26 cellular contexts compared by ENCODE assay signal in genomic region chr6:96762599-96762998, GRCh38.
"Had no signal": no experiment of that assay in that cellular context is flagged by ENCODE, and none has a peak within 500 bp of the region (broad histone marks: within the 10 kb centered on the region; RNA-seq: fewer than 3 reads in every experiment).

No MANE protein-coding gene starts in this region.

- H3K27ac Mint-ChIP-seq: activated CD4-positive, alpha-beta memory T cell treated with anti-CD3 and anti-CD28 coated beads, Interleukin-2, amount 10 ng/mL, durations not matched to agents 7 days and 5 days; activated CD4-positive, alpha-beta T cell treated with anti-CD3 and anti-CD28 coated beads, Interleukin-2, amount 10 ng/mL, durations not matched to agents 7 days and 5 days; activated naive CD8-positive, alpha-beta T cell; activated T-helper 17 cell treated with anti-CD3 and anti-CD28 coated beads, Interleukin-2, amount 50 U/mL, for 72 hours; WTC11 had no signal

- H3K9me3 Mint-ChIP-seq: activated CD4-positive, alpha-beta memory T cell treated with anti-CD3 and anti-CD28 coated beads, Interleukin-2, amount 10 ng/mL, durations not matched to agents 7 days and 5 days; activated CD4-positive, alpha-beta T cell treated with anti-CD3 and anti-CD28 coated beads, Interleukin-2, amount 10 ng/mL, durations not matched to agents 7 days and 5 days; activated T-cell treated with anti-CD3 and anti-CD28 coated beads, Interleukin-2, amount 50 U/mL, for 4 hours; activated T-helper 17 cell treated with anti-CD3 and anti-CD28 coated beads, Interleukin-2, amount 50 U/mL, for 72 hours; WTC11 had no signal

- H3K36me3 ChIP-seq: cardiac muscle cell, colonic mucosa, esophagus squamous epithelium, gastroesophageal sphincter had no signal

- ATAC-seq: activated T-helper 17 cell treated with anti-CD3 and anti-CD28 coated beads, Interleukin-2, amount 50 U/mL, for 72 hours; body of pancreas; WTC11 had no signal

- H3K27ac ChIP-seq: body of pancreas, cardiac muscle cell, colonic mucosa, epithelial cell of prostate, esophagus squamous epithelium, gastroesophageal sphincter, VCaP had no signal

- H3K4me1 ChIP-seq: body of pancreas, colonic mucosa, esophagus squamous epithelium, gastroesophageal sphincter had no signal

- H3K4me1 Mint-ChIP-seq: activated CD4-positive, alpha-beta memory T cell treated with anti-CD3 and anti-CD28 coated beads, Interleukin-2, amount 10 ng/mL, durations not matched to agents 7 days and 5 days; activated CD4-positive, alpha-beta T cell treated with anti-CD3 and anti-CD28 coated beads, Interleukin-2, amount 10 ng/mL, durations not matched to agents 7 days and 5 days; activated T-helper 17 cell treated with anti-CD3 and anti-CD28 coated beads, Interleukin-2, amount 50 U/mL, for 72 hours had no signal

- H3K27me3 ChIP-seq: body of pancreas, cardiac muscle cell, colonic mucosa, esophagus squamous epithelium had no signal

- DNase-seq: activated CD4-positive, alpha-beta memory T cell treated with anti-CD3 and anti-CD28 coated beads, Interleukin-2, amount 10 ng/mL, durations not matched to agents 7 days and 5 days; activated CD4-positive, alpha-beta T cell treated with anti-CD3 and anti-CD28 coated beads for 1 hour; activated CD4-positive, alpha-beta T cell treated with anti-CD3 and anti-CD28 coated beads for 4 hours; activated CD4-positive, alpha-beta T cell treated with anti-CD3 and anti-CD28 coated beads, Interleukin-2, amount 10 ng/mL, durations not matched to agents 7 days and 5 days; activated CD4-positive, alpha-beta T cell treated with anti-CD3 and anti-CD28 coated beads, Interleukin-2, amount 50 U/mL, for 4 hours; activated effector memory CD4-positive, alpha-beta T cell treated with Interleukin-2 at 50 U/mL for 16 hours; activated gamma-delta T cell treated with Interleukin-2 at 50 U/mL for 16 hours; activated naive CD4-positive, alpha-beta T cell treated with anti-CD3 and anti-CD28 coated beads, Interleukin-2, amount 50 U/mL, for 16 hours; activated naive CD4-positive, alpha-beta T cell treated with Interleukin-2 at 50 U/mL for 16 hours; activated T-cell treated with anti-CD3 and anti-CD28 coated beads, Interleukin-2, amount 50 U/mL, for 4 hours; amniotic stem cell; body of pancreas; central memory CD4-positive, alpha-beta T cell; cerebellar nuclear complex; colonic mucosa; effector CD8-positive, alpha-beta T cell; esophagus squamous epithelium; foreskin melanocyte; T-helper 2 cell had no signal

- H3K27me3 Mint-ChIP-seq: activated T-helper 17 cell treated with anti-CD3 and anti-CD28 coated beads, Interleukin-2, amount 50 U/mL, for 72 hours had no signal

- H3K9me3 ChIP-seq: body of pancreas, colonic mucosa, esophagus squamous epithelium, gastroesophageal sphincter had no signal

- H3K36me3 Mint-ChIP-seq: activated naive CD8-positive, alpha-beta T cell; WTC11 had no signal

- H3K4me3 Mint-ChIP-seq: activated CD4-positive, alpha-beta memory T cell treated with anti-CD3 and anti-CD28 coated beads, Interleukin-2, amount 10 ng/mL, durations not matched to agents 7 days and 5 days; activated CD4-positive, alpha-beta T cell treated with anti-CD3 and anti-CD28 coated beads, Interleukin-2, amount 10 ng/mL, durations not matched to agents 7 days and 5 days; activated naive CD8-positive, alpha-beta T cell; activated T-cell treated with anti-CD3 and anti-CD28 coated beads, Interleukin-2, amount 50 U/mL, for 4 hours; activated T-helper 17 cell treated with anti-CD3 and anti-CD28 coated beads, Interleukin-2, amount 50 U/mL, for 72 hours; WTC11 had no signal

- H3K4me3 ChIP-seq: body of pancreas, cardiac muscle cell, colonic mucosa, esophagus squamous epithelium, gastroesophageal sphincter had no signal
